Comparison of ENCODE assay signal across 8 cellular contexts in genomic region chr10:122374246-122374858, GRCh38. TPM values are rescaled to one million over a fixed set of nuclear protein-coding genes. Genes with fewer than 3 reads are reported as not detected.
DNase-seq lines count a peak whose midpoint lies in the region; ATAC-seq and TF ChIP-seq lines count a peak whose summit lies in the region.

TSS of gene PLEKHA1 (plus strand) at chr10:122374708. CDS start at chr10:122393201, 18,493 bp downstream.

- POLR2A ChIA-PET in naive thymus-derived CD8-positive, alpha-beta T cell (lab: Charles Lee) = interaction anchor here (0.9 to 2.7 kb wide), 18 partner anchors 13 to 780 kb away, joined by 3 to 31 read pairs (median 9); partner anchors contain the start of gene BUB3

- no peaks in the 10 kb centered on the region for H3K36me3 ChIP-seq in RWPE2 (ENCODE audit: low read depth)

- TF ChIP-seq CTCF in RWPE2 (IDR thresholded peaks at IDR 0.05; ENCODE audit: poor library complexity, severe bottlenecking) (no peak), fibroblast of pulmonary artery (IDR thresholded peaks at IDR 0.05; ENCODE audit: low read length, missing control alignments) (no peak)

- H3K4me3 ChIP-seq in RWPE2 (ENCODE audit: severe bottlenecking) = peak within 1 kb of the TSS; percentile 87
- peak within 1 kb of the TSS; percentile 79 for H3K4me3 ChIP-seq in fibroblast of pulmonary artery (replicated peaks; ENCODE audit: low read depth, low read length)

- peak within 1 kb of the TSS; percentile 73 for H3K27ac ChIP-seq in RWPE2 (ENCODE audit: poor library complexity, severe bottlenecking)

- H3K9me3 ChIP-seq in RWPE2 (ENCODE audit: severe bottlenecking) = no peaks in the 10 kb centered on the region

- no peaks in the 10 kb centered on the region for H3K27me3 ChIP-seq in RWPE2 (ENCODE audit: insufficient read depth, poor library complexity, severe bottlenecking)

- H3K36me3 Mint-ChIP-seq in naive thymus-derived CD8-positive, alpha-beta T cell = peaks cover under 1 to 7% (median 4%) of the 10 kb centered on the region in 3 donors
- no peaks in the 10 kb centered on the region for H3K36me3 Mint-ChIP-seq in stimulated activated memory B cell treated with anti-CD40 and anti-IgM and Interleukin-4, amounts not matched to agents 10 μg/mL and 1 μg/mL and 100 μg/mL, for 72 hours

- DNase-seq in DMS153 (lab: John Stamatoyannopoulos, UW) = peak; percentile 92
- peak; percentile 86 for DNase-seq in KG1 (lab: John Stamatoyannopoulos, UW)
- DNase-seq in RWPE2 (ENCODE audit: low spot score) = peak; percentile 94
- peak; percentile 97 for DNase-seq in activated effector memory CD4-positive, alpha-beta T cell treated with anti-CD3 and anti-CD28 coated beads, Interleukin-2, amount 50 U/mL, for 16 hours
- DNase-seq in fibroblast of pulmonary artery (ENCODE audit: low read depth) = peak; percentile 94
- peak; percentile 86 to 94 (median 92) for DNase-seq in naive thymus-derived CD8-positive, alpha-beta T cell

- H3K4me1 Mint-ChIP-seq in naive thymus-derived CD8-positive, alpha-beta T cell = peaks cover 15 to 41% (median 37%) of the 10 kb centered on the region in 4 donors
- peaks cover 9% of the 10 kb centered on the region for H3K4me1 Mint-ChIP-seq in stimulated activated memory B cell treated with anti-CD40 and anti-IgM and Interleukin-4, amounts not matched to agents 10 μg/mL and 1 μg/mL and 100 μg/mL, for 72 hours

- H3K9me3 Mint-ChIP-seq in naive thymus-derived CD8-positive, alpha-beta T cell = peaks cover 0 to 3% (median 0%) of the 10 kb centered on the region in 9 donors
- no peaks in the 10 kb centered on the region for H3K9me3 Mint-ChIP-seq in stimulated activated memory B cell treated with anti-CD40 and anti-IgM and Interleukin-4, amounts not matched to agents 10 μg/mL and 1 μg/mL and 100 μg/mL, for 72 hours

- peak; percentile 84 for ATAC-seq in GM21786 (IDR thresholded peaks at IDR 0.05; ENCODE audit: unreplicated experiment)
- ATAC-seq in RWPE2 (ENCODE audit: low read depth) = peak; percentile 92
- ATAC-seq in naive thymus-derived CD8-positive, alpha-beta T cell = peak; percentile 87 to 88
- ATAC-seq in stimulated activated memory B cell treated with anti-CD40 and anti-IgM and Interleukin-4, amounts not matched to agents 10 μg/mL and 1 μg/mL and 100 μg/mL, for 72 hours = peak; percentile 94

- H3K27ac Mint-ChIP-seq in naive thymus-derived CD8-positive, alpha-beta T cell = peak within 1 kb of the TSS; percentile 86 to 97 (median 96)
- H3K27ac Mint-ChIP-seq in stimulated activated memory B cell treated with anti-CD40 and anti-IgM and Interleukin-4, amounts not matched to agents 10 μg/mL and 1 μg/mL and 100 μg/mL, for 72 hours = peak within 1 kb of the TSS; percentile 98

- peaks cover 21% of the 10 kb centered on the region for H3K4me1 ChIP-seq in RWPE2 (ENCODE audit: insufficient read depth, poor library complexity, severe bottlenecking)

- H3K4me3 Mint-ChIP-seq in naive thymus-derived CD8-positive, alpha-beta T cell = peak within 1 kb of the TSS; percentile 91 to 98 (median 94)
- peak within 1 kb of the TSS; percentile 95 for H3K4me3 Mint-ChIP-seq in stimulated activated memory B cell treated with anti-CD40 and anti-IgM and Interleukin-4, amounts not matched to agents 10 μg/mL and 1 μg/mL and 100 μg/mL, for 72 hours

- peaks cover 0 to 10% (median under 1%) of the 10 kb centered on the region in 5 donors for H3K27me3 Mint-ChIP-seq in naive thymus-derived CD8-positive, alpha-beta T cell
- peaks cover 22% of the 10 kb centered on the region for H3K27me3 Mint-ChIP-seq in stimulated activated memory B cell treated with anti-CD40 and anti-IgM and Interleukin-4, amounts not matched to agents 10 μg/mL and 1 μg/mL and 100 μg/mL, for 72 hours

RNA-seq across cellular contexts. Expression of gene PLEKHA1, which starts in this region (rescaled TPM):
- total RNA-seq in naive thymus-derived CD8-positive, alpha-beta T cell = 10 to 100 TPM; 71.4 to 78.0 TPM
- polyA plus RNA-seq in naive thymus-derived CD8-positive, alpha-beta T cell = 10 to 100 TPM; 76.9 to 91.6 (median 90.9) TPM

Comparison
In these comparisons a context has a peak if more than half of its experiments do, and no peak if none do; other contexts are left out.
1. Peak in every context shown above with its lines: DNase-seq, ATAC-seq, H3K4me3 ChIP-seq and H3K27ac ChIP-seq.